In genomic region chr4:151833174-151833573, GRCh38 we compare ENCODE assay signal across 17 cellular contexts.
"Had no signal": no experiment of that assay in that cellular context is flagged by ENCODE, and none has a peak within 500 bp of the region (broad histone marks: within the 10 kb centered on the region; RNA-seq: fewer than 3 reads in every experiment).

No MANE protein-coding gene starts in this region.

- FAIRE-seq: kidney had no signal

- H2AFZ ChIP-seq: hepatocyte had no signal

- H3K4me3 ChIP-seq: hepatocyte, spleen, upper lobe of right lung had no signal

- H3K27me3 ChIP-seq: brain microvascular endothelial cell, hepatocyte, spleen, upper lobe of right lung had no signal

- H3K4me1 ChIP-seq: spleen, upper lobe of right lung had no signal

- DNase-seq: activated CD4-positive, alpha-beta T cell treated with anti-CD3 and anti-CD28 coated beads, Interleukin-2, amount 10 ng/mL, durations not matched to agents 7 days and 5 days; activated effector memory CD4-positive, alpha-beta T cell treated with anti-CD3 and anti-CD28 coated beads, Interleukin-2, amount 50 U/mL, for 16 hours; activated T-cell treated with anti-CD3 and anti-CD28 coated beads for 4 hours; amygdala; brain microvascular endothelial cell; erythroblast; kidney; left ventricle myocardium superior; mesendoderm; occipital lobe; spleen; stimulated activated CD4-positive, alpha-beta T cell treated with anti-CD3 and anti-CD28 coated beads, Interleukin-1b, Interleukin-23, amount 100 ng/mL, for 48 hours; stimulated activated naive B cell treated with anti-CD40 and anti-IgM and Interleukin-4, amounts not matched to agents 10 μg/mL and 1 μg/mL and 100 μg/mL, for 72 hours; T1000; upper lobe of right lung had no signal

- ATAC-seq: left ventricle myocardium superior, sciatic nerve, upper lobe of right lung had no signal

- H3K36me3 ChIP-seq: brain microvascular endothelial cell, spleen, upper lobe of right lung had no signal

- H3K79me2 ChIP-seq: hepatocyte had no signal

- H3K4me2 ChIP-seq: hepatocyte had no signal

- H3K9me3 ChIP-seq: spleen, upper lobe of right lung had no signal

- H3K27ac ChIP-seq: brain microvascular endothelial cell, hepatocyte, spleen, upper lobe of right lung had no signal
